8 cellular contexts compared by ENCODE assay signal in the genomic region with DNA sequence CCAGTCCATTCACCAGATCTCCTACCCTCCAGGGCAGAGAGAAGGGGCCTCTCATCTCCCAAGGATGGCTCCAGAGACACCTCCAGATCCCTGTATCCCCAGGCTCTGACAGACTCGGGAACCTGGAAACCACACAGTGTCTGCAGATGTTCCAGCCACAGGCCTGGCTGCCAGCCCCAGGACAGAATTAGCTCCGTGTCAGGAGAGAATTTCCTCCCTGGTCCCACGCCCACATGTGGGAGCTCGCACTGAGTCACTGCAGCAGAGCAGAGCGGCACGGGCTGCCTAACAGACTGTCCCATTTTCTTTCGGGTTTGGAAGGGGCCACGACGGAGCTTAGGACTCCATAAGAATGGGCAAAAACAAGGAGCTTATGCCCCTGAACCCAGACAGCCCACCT. TPM values are rescaled to one million over a fixed set of nuclear protein-coding genes. Genes with fewer than 3 reads are reported as not detected.
DNase-seq lines count a peak whose midpoint lies in the region; ATAC-seq lines count a peak whose summit lies in the region.

No MANE protein-coding gene starts in this region.

- ATAC-seq in activated naive CD8-positive, alpha-beta T cell treated with anti-CD3 and anti-CD28 coated beads, Interleukin-2, amount 50 U/mL, for 24 hours: peak; percentile 74
- peak; percentile 85 for ATAC-seq in left ventricle myocardium superior

- no peaks in the 10 kb centered on the region for H3K36me3 Mint-ChIP-seq in activated naive CD8-positive, alpha-beta T cell treated with anti-CD3 and anti-CD28 coated beads, Interleukin-2, amount 50 U/mL, for 24 hours (ENCODE audit: low read depth)

- peaks cover 11% of the 10 kb centered on the region for H3K27me3 Mint-ChIP-seq in activated naive CD8-positive, alpha-beta T cell treated with anti-CD3 and anti-CD28 coated beads, Interleukin-2, amount 50 U/mL, for 24 hours

- DNase-seq in H4 (ENCODE audit: low spot score) (peak; percentile 92), left ventricle myocardium superior (peak; percentile 95), skeletal muscle cell (ENCODE audit: low read depth) (peak; percentile 81), pons (ENCODE audit: low spot score) (no peak), NCI-H774 (lab: John Stamatoyannopoulos, UW) (no peak), NCI-H1105 (lab: John Stamatoyannopoulos, UW) (no peak)
- peak; percentile 25 for DNase-seq in activated naive CD8-positive, alpha-beta T cell treated with anti-CD3 and anti-CD28 coated beads, Interleukin-2, amount 50 U/mL, for 24 hours
- DNase-seq in activated CD4-positive, CD25-positive, alpha-beta regulatory T cell treated with anti-CD3 and anti-CD28 coated beads, Interleukin-2, amount 50 U/mL, for 72 hours: no peak

- peaks cover 22% of the 10 kb centered on the region for H3K4me1 Mint-ChIP-seq in activated naive CD8-positive, alpha-beta T cell treated with anti-CD3 and anti-CD28 coated beads, Interleukin-2, amount 50 U/mL, for 24 hours

- intact Hi-C loops in left ventricle myocardium superior (cut with micrococcal nuclease): no loop called here

- peak overlapping the region; percentile 31 for H3K4me3 ChIP-seq in skeletal muscle cell (ENCODE audit: low read depth, low read length)

- H3K27ac Mint-ChIP-seq in activated naive CD8-positive, alpha-beta T cell treated with anti-CD3 and anti-CD28 coated beads, Interleukin-2, amount 50 U/mL, for 24 hours: no peak overlapping the region

- no peak overlapping the region for H3K4me3 Mint-ChIP-seq in activated naive CD8-positive, alpha-beta T cell treated with anti-CD3 and anti-CD28 coated beads, Interleukin-2, amount 50 U/mL, for 24 hours

- H3K9me3 Mint-ChIP-seq in activated naive CD8-positive, alpha-beta T cell treated with anti-CD3 and anti-CD28 coated beads, Interleukin-2, amount 50 U/mL, for 24 hours: peaks cover 5% of the 10 kb centered on the region

RNA-seq across cellular contexts. Expression of a gene that starts 33.6 kb away (rescaled TPM):
- total RNA-seq in H4 (2014; rRNA removed; shearing (Covaris generic)): 1.5 and 1.6 TPM in 2 replicates
- total RNA-seq in left ventricle myocardium superior: 6.4 TPM

Comparison
In these comparisons a context has a peak if more than half of its experiments do, and no peak if none do; other contexts are left out.
1. DNase-seq: peak in H4 (single experiment), activated naive CD8-positive, alpha-beta T cell treated with anti-CD3 and anti-CD28 coated beads, Interleukin-2, amount 50 U/mL, for 24 hours (single experiment), left ventricle myocardium superior (single experiment) and skeletal muscle cell (single experiment); none in pons (single experiment), activated CD4-positive, CD25-positive, alpha-beta regulatory T cell treated with anti-CD3 and anti-CD28 coated beads, Interleukin-2, amount 50 U/mL, for 72 hours (single experiment), NCI-H774 (single experiment) and NCI-H1105 (single experiment).